In genomic region chr2:234536218-234536989, GRCh38 we compare ENCODE assay signal across 1 cellular context.
TF ChIP-seq lines count a peak whose summit lies in the region.

No MANE protein-coding gene starts in this region.

TF ChIP-seq in SK-N-SH, 30 proteins besides CTCF, POLR2A, EP300 and RAD21 (continued from another document):
- no peak for TF ChIP-seq ZBTB33 (IDR thresholded peaks at IDR 0.05; ENCODE audit: borderline replicate concordance, low read depth)
- TF ChIP-seq POLR2AphosphoS5 (IDR thresholded peaks at IDR 0.05; ENCODE audit: low read depth, low read length), result no peak
- no peak for TF ChIP-seq JUND (IDR thresholded peaks at IDR 0.05)
- TF ChIP-seq RCOR1 (IDR thresholded peaks at IDR 0.05; ENCODE audit: low read length), result peak; percentile 69; the same call in 1 of the 2 replicates
- TF ChIP-seq USF1 (IDR thresholded peaks at IDR 0.05; ENCODE audit: borderline replicate concordance, low read depth), result no peak
- TF ChIP-seq RXRA (IDR thresholded peaks at IDR 0.05; ENCODE audit: borderline replicate concordance, low read depth), result no peak
- no peak for TF ChIP-seq TEAD4 (IDR thresholded peaks at IDR 0.05; ENCODE audit: borderline replicate concordance, insufficient read depth)
- no peak for TF ChIP-seq FOXM1 (IDR thresholded peaks at IDR 0.05; ENCODE audit: low read depth)
- no peak for TF ChIP-seq FOSL2 (IDR thresholded peaks at IDR 0.05; ENCODE audit: borderline replicate concordance, low read depth)
- TF ChIP-seq IRF3 (IDR thresholded peaks at IDR 0.05; ENCODE audit: low read depth, low read length), result no peak
- TF ChIP-seq NRF1 (IDR thresholded peaks at IDR 0.05; ENCODE audit: low read depth, low read length), result no peak
- no peak for TF ChIP-seq NFIC (IDR thresholded peaks at IDR 0.05; ENCODE audit: borderline replicate concordance)
- no peak for TF ChIP-seq SIN3A (IDR thresholded peaks at IDR 0.05; ENCODE audit: borderline replicate concordance, low read depth, low read length)
